40 cellular contexts compared by ENCODE assay signal in genomic region chr17:61562287-61562686, GRCh38. TPM values are rescaled to one million over a fixed set of nuclear protein-coding genes. Genes with fewer than 3 reads are reported as not detected.
"Had no signal": no experiment of that assay in that cellular context is flagged by ENCODE, and none has a peak within 500 bp of the region (broad histone marks: within the 10 kb centered on the region; RNA-seq: fewer than 3 reads in every experiment).

No MANE protein-coding gene starts in this region.

- DNase-seq: activated B cell treated with CpG ODN at 0.5 μM for 24 hours; activated CD4-positive, alpha-beta memory T cell treated with anti-CD3 and anti-CD28 coated beads for 36 hours; activated CD4-positive, alpha-beta T cell treated with anti-CD3 and anti-CD28 coated beads for 4 hours; activated CD4-positive, alpha-beta T cell treated with anti-CD3 and anti-CD28 coated beads, Interleukin-2, amount 10 ng/mL, durations not matched to agents 24 days and 14 days; activated CD4-positive, alpha-beta T cell treated with anti-CD3 and anti-CD28 coated beads, Interleukin-2, amount 50 U/mL, for 1 hour; activated CD4-positive, alpha-beta T cell treated with anti-CD3 and anti-CD28 coated beads, Interleukin-2, amount 50 U/mL, for 4 hours; activated CD4-positive, CD25-positive, alpha-beta regulatory T cell treated with anti-CD3 and anti-CD28 coated beads, Interleukin-2, amount 50 U/mL, for 72 hours; activated CD8-positive, alpha-beta memory T cell treated with anti-CD3 and anti-CD28 coated beads, Interleukin-2, amount 50 U/mL, for 4 hours; activated CD8-positive, alpha-beta T cell treated with anti-CD3 and anti-CD28 coated beads for 36 hours; activated effector memory CD4-positive, alpha-beta T cell treated with anti-CD3 and anti-CD28 coated beads, Interleukin-2, amount 50 U/mL, for 16 hours; activated gamma-delta T cell treated with Interleukin-2 at 50 U/mL for 16 hours; activated naive CD4-positive, alpha-beta T cell; activated naive CD4-positive, alpha-beta T cell treated with anti-CD3 and anti-CD28 coated beads for 36 hours; activated naive CD4-positive, alpha-beta T cell treated with anti-CD3 and anti-CD28 coated beads, Interleukin-2, amount 50 U/mL, for 16 hours; activated naive CD8-positive, alpha-beta T cell treated with anti-CD3 and anti-CD28 coated beads for 36 hours; activated T-cell treated with anti-CD3 and anti-CD28 coated beads for 4 hours; activated T-cell treated with anti-CD3 and anti-CD28 coated beads, Interleukin-2, amount 50 U/mL, for 1 hour; activated T-cell treated with anti-CD3 and anti-CD28 coated beads, Interleukin-2, amount 50 U/mL, for 4 hours; activated T-cell treated with anti-CD3 and anti-CD28 coated beads, Interleukin-2, amount 50 U/mL, for 72 hours; adrenal gland; amniotic stem cell; aorta; body of pancreas; brain microvascular endothelial cell; central memory CD4-positive, alpha-beta T cell; T-helper 1 cell; T-helper 2 cell; T-helper 9 cell had no signal

- H3K27ac ChIP-seq: adrenal gland, body of pancreas, brain microvascular endothelial cell, breast epithelium, VCaP had no signal

- H3K27me3 ChIP-seq: body of pancreas, brain microvascular endothelial cell had no signal

- H3K4me3 ChIP-seq: adrenal gland, body of pancreas, breast epithelium had no signal

- H3K4me3 Mint-ChIP-seq: activated B cell treated with CpG ODN at 0.5 μM for 24 hours; activated CD4-positive, alpha-beta memory T cell treated with anti-CD3 and anti-CD28 coated beads for 36 hours; activated CD4-positive, alpha-beta T cell treated with anti-CD3 and anti-CD28 coated beads, Interleukin-2, amount 10 ng/mL, durations not matched to agents 24 days and 14 days; activated CD8-positive, alpha-beta T cell treated with anti-CD3 and anti-CD28 coated beads for 36 hours; activated naive CD4-positive, alpha-beta T cell treated with anti-CD3 and anti-CD28 coated beads for 36 hours; activated naive CD8-positive, alpha-beta T cell treated with anti-CD3 and anti-CD28 coated beads for 36 hours; activated T-cell treated with anti-CD3 and anti-CD28 coated beads, Interleukin-2, amount 50 U/mL, for 4 hours; activated T-cell treated with anti-CD3 and anti-CD28 coated beads, Interleukin-2, amount 50 U/mL, for 72 hours; activated T-helper 1 cell treated with anti-CD3 and anti-CD28 coated beads, Interleukin-12 subunit alpha, Interleukin-12 subunit beta, Interleukin-2, Interleukin-4 antibody, amounts not matched to agents 30 ng/mL and 10 ng/mL and 1 ng/mL, durations not matched to agents 14 hours and 24 hours and 36 hours; activated T-helper 17 cell treated with anti-CD3 and anti-CD28 coated beads, Interleukin-2, amount 50 U/mL, for 72 hours; T-helper 1 cell treated with Interleukin-12 subunit alpha and Interleukin-12 subunit beta and Interleukin-4 antibody, amounts not matched to agents 30 μg/mL and 1 μg/mL, for 36 hours; T-helper 2 cell treated with Interferon-gamma antibody and Interleukin-4, amounts not matched to agents 5 μg/mL and 100 μg/mL, for 36 hours had no signal

- H3K36me3 Mint-ChIP-seq: activated CD4-positive, alpha-beta memory T cell treated with anti-CD3 and anti-CD28 coated beads for 36 hours; activated naive CD4-positive, alpha-beta T cell treated with anti-CD3 and anti-CD28 coated beads, Interleukin-2, amount 50 U/mL, for 72 hours; activated naive CD8-positive, alpha-beta T cell treated with anti-CD3 and anti-CD28 coated beads for 36 hours had no signal

- H3K9me3 Mint-ChIP-seq: activated B cell treated with CpG ODN at 0.5 μM for 24 hours; activated CD4-positive, alpha-beta memory T cell treated with anti-CD3 and anti-CD28 coated beads for 36 hours; activated CD4-positive, alpha-beta T cell treated with anti-CD3 and anti-CD28 coated beads, Interleukin-2, amount 10 ng/mL, durations not matched to agents 24 days and 14 days; activated CD8-positive, alpha-beta T cell treated with anti-CD3 and anti-CD28 coated beads for 36 hours; activated naive CD4-positive, alpha-beta T cell treated with anti-CD3 and anti-CD28 coated beads for 36 hours; activated naive CD4-positive, alpha-beta T cell treated with anti-CD3 and anti-CD28 coated beads, Interleukin-2, amount 50 U/mL, for 72 hours; activated naive CD8-positive, alpha-beta T cell treated with anti-CD3 and anti-CD28 coated beads for 36 hours; activated T-cell treated with anti-CD3 and anti-CD28 coated beads, Interleukin-2, amount 50 U/mL, for 4 hours; activated T-cell treated with anti-CD3 and anti-CD28 coated beads, Interleukin-2, amount 50 U/mL, for 72 hours; activated T-helper 1 cell treated with anti-CD3 and anti-CD28 coated beads, Interleukin-12 subunit alpha, Interleukin-12 subunit beta, Interleukin-2, Interleukin-4 antibody, amounts not matched to agents 30 ng/mL and 10 ng/mL and 1 ng/mL, durations not matched to agents 14 hours and 24 hours and 36 hours; activated T-helper 17 cell treated with anti-CD3 and anti-CD28 coated beads, Interleukin-2, amount 50 U/mL, for 72 hours; T-helper 1 cell treated with Interleukin-12 subunit alpha and Interleukin-12 subunit beta and Interleukin-4 antibody, amounts not matched to agents 30 μg/mL and 1 μg/mL, for 36 hours; T-helper 2 cell treated with Interferon-gamma antibody and Interleukin-4, amounts not matched to agents 5 μg/mL and 100 μg/mL, for 36 hours had no signal

- H3K9me3 ChIP-seq: adrenal gland, body of pancreas, breast epithelium had no signal

- FAIRE-seq: astrocyte, TTC549 had no signal

- ATAC-seq: activated CD8-positive, alpha-beta T cell treated with anti-CD3 and anti-CD28 coated beads for 36 hours; activated naive CD4-positive, alpha-beta T cell treated with anti-CD3 and anti-CD28 coated beads, Interleukin-2, amount 50 U/mL, for 72 hours; activated T-cell treated with anti-CD3 and anti-CD28 coated beads, Interleukin-2, amount 50 U/mL, for 4 hours; activated T-cell treated with anti-CD3 and anti-CD28 coated beads, Interleukin-2, amount 50 U/mL, for 72 hours; activated T-helper 17 cell treated with anti-CD3 and anti-CD28 coated beads, Interleukin-2, amount 50 U/mL, for 72 hours; body of pancreas had no signal

- H3K4me1 ChIP-seq: adrenal gland, body of pancreas, breast epithelium had no signal

- H3K36me3 ChIP-seq: adrenal gland, brain microvascular endothelial cell, breast epithelium had no signal

- H3K27ac Mint-ChIP-seq: activated B cell treated with CpG ODN at 0.5 μM for 24 hours; activated CD4-positive, alpha-beta memory T cell treated with anti-CD3 and anti-CD28 coated beads for 36 hours; activated CD4-positive, alpha-beta T cell treated with anti-CD3 and anti-CD28 coated beads, Interleukin-2, amount 10 ng/mL, durations not matched to agents 24 days and 14 days; activated CD8-positive, alpha-beta T cell treated with anti-CD3 and anti-CD28 coated beads for 36 hours; activated naive CD4-positive, alpha-beta T cell treated with anti-CD3 and anti-CD28 coated beads for 36 hours; activated naive CD4-positive, alpha-beta T cell treated with anti-CD3 and anti-CD28 coated beads, Interleukin-2, amount 50 U/mL, for 72 hours; activated naive CD8-positive, alpha-beta T cell treated with anti-CD3 and anti-CD28 coated beads for 36 hours; activated T-cell treated with anti-CD3 and anti-CD28 coated beads, Interleukin-2, amount 50 U/mL, for 72 hours; activated T-helper 1 cell treated with anti-CD3 and anti-CD28 coated beads, Interleukin-12 subunit alpha, Interleukin-12 subunit beta, Interleukin-2, Interleukin-4 antibody, amounts not matched to agents 30 ng/mL and 10 ng/mL and 1 ng/mL, durations not matched to agents 14 hours and 24 hours and 36 hours; activated T-helper 17 cell treated with anti-CD3 and anti-CD28 coated beads, Interleukin-2, amount 50 U/mL, for 72 hours; T-helper 1 cell treated with Interleukin-12 subunit alpha and Interleukin-12 subunit beta and Interleukin-4 antibody, amounts not matched to agents 30 μg/mL and 1 μg/mL, for 36 hours; T-helper 2 cell treated with Interferon-gamma antibody and Interleukin-4, amounts not matched to agents 5 μg/mL and 100 μg/mL, for 36 hours had no signal

- H3K4me1 Mint-ChIP-seq: activated B cell treated with CpG ODN at 0.5 μM for 24 hours; activated CD4-positive, alpha-beta T cell treated with anti-CD3 and anti-CD28 coated beads, Interleukin-2, amount 10 ng/mL, durations not matched to agents 24 days and 14 days; activated T-helper 17 cell treated with anti-CD3 and anti-CD28 coated beads, Interleukin-2, amount 50 U/mL, for 72 hours had no signal

RNA-seq across cellular contexts. Expression of gene NACA2, which starts 28.7 kb away (rescaled TPM):
- total RNA-seq: activated B cell treated with CpG ODN at 0.5 μM for 24 hours; activated CD4-positive, alpha-beta memory T cell treated with anti-CD3 and anti-CD28 coated beads for 36 hours; activated CD4-positive, alpha-beta T cell treated with anti-CD3 and anti-CD28 coated beads, Interleukin-2, amount 10 ng/mL, durations not matched to agents 24 days and 14 days; activated CD8-positive, alpha-beta memory T cell treated with anti-CD3 and anti-CD28 coated beads for 36 hours; activated CD8-positive, alpha-beta T cell treated with anti-CD3 and anti-CD28 coated beads for 36 hours; activated naive CD4-positive, alpha-beta T cell treated with anti-CD3 and anti-CD28 coated beads for 36 hours; activated naive CD4-positive, alpha-beta T cell treated with anti-CD3 and anti-CD28 coated beads, Interleukin-2, amount 50 U/mL, for 72 hours; activated naive CD8-positive, alpha-beta T cell treated with anti-CD3 and anti-CD28 coated beads for 36 hours; activated T-cell treated with anti-CD3 and anti-CD28 coated beads, Interleukin-2, amount 50 U/mL, for 4 hours; activated T-cell treated with anti-CD3 and anti-CD28 coated beads, Interleukin-2, amount 50 U/mL, for 72 hours; activated T-helper 17 cell treated with anti-CD3 and anti-CD28 coated beads, Interleukin-2, amount 50 U/mL, for 72 hours; adrenal gland; aorta; astrocyte; breast epithelium; cardiac septum; cerebellum had no signal
